9 cellular contexts compared by ENCODE assay signal in the genomic region with DNA sequence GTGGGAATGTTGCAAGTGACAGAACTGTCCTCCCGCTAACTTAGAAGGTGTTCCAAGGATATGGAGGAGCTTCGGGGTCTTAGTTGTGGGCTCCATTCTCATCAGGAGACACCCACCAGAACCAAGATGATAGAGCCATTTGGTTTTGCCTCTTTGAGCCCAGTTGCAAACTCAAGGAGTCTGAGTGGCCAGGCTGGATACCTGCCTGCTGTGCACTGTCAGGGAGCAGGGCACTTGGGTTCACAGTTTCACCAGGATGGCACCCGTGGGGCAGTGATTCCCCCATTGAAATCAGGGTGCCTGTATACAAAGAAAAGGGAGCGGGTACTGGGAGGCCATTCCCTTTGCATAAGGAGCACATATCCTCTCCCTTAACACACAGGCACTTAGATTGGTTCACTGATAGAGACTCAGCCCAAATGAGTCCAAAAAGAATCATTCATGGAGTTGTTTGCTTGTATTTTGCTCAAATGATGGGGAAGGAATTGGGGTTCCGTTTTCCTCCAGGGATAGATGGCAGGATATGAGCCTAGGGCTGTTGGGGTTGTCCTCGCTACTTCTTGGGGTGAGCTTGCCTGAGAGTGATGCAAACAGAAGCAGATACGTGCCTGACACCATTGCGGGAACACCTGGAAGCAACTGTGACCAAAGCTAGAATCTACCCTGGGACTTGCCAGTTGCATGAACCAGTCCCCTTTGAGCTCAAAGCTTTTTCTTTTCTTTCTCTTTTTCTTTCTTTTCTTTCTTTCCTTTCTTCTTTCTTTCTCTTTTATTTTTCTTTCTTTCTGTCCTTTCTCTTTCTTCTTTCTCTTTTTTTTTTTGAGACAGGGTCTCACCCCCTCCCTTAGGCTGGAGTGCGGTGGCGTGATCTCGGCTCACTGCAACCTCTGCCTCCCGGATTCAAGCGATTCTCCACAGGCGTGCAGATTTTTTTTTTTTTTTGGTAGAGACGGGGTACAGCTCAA. TPM values are rescaled to one million over a fixed set of nuclear protein-coding genes. Genes with fewer than 3 reads are reported as not detected.
DNase-seq lines count a peak whose midpoint lies in the region; ATAC-seq and TF ChIP-seq lines count a peak whose summit lies in the region.
"Had no signal": no experiment of that assay in that cellular context is flagged by ENCODE, and none has a peak within 500 bp of the region (broad histone marks: within the 10 kb centered on the region; RNA-seq: fewer than 3 reads in every experiment).

No MANE protein-coding gene starts in this region.

- POLR2A ChIA-PET in OCI-LY7 (lab: Charles Lee), result interaction anchor here (0.6 to 1.8 kb wide), 11 partner anchors 9 to 145 kb away, joined by 3 to 10 read pairs (median 4); partner anchors contain the start of gene GRK6

- intact Hi-C loops in OCI-LY7 (cut with micrococcal nuclease; ENCODE audit: unreplicated experiment), result loop anchor here (1.0 to 2.0 kb wide), 3 partner anchors 15 to 55 kb away; no protein-coding TSS in a partner anchor

- H3K79me2 ChIP-seq in OCI-LY7 (ENCODE audit: insufficient read depth, low read depth, low read length), result no peaks in the 10 kb centered on the region

- H3K4me3 ChIP-seq in OCI-LY7 (ENCODE audit: low read depth, low read length, poor library complexity, severe bottlenecking) (peak overlapping the region; percentile 72), duodenal mucosa (ENCODE audit: low read depth in 1 of 2, low read length in 2 of 2) (peak overlapping the region; percentile 50 to 75)

- BruUV-seq in OCI-LY7 (replicated peaks; lab: Mats Ljungman, UMichigan), result TSS peak; percentile 52

- H2AFZ ChIP-seq in OCI-LY7 (ENCODE audit: low read length), result no peak overlapping the region

- H3K27me3 ChIP-seq in duodenal mucosa (ENCODE audit: control insufficient read depth in 1 of 2, insufficient read depth in 2 of 2, low read length in 2 of 2), result peaks cover 0 to 8% of the 10 kb centered on the region in 2 donors

- 0 out of 2 replicates have a peak, but pooled peaks cover 9% of the 10 kb centered on the region for H4K20me1 ChIP-seq in OCI-LY7 (ENCODE audit: insufficient read depth, low read length)

- ATAC-seq in stimulated activated effector memory CD8-positive, alpha-beta T cell treated with anti-CD3 and anti-CD28 coated beads, Interleukin-12 subunit alpha, Interleukin-12 subunit beta, amount 100 ng/mL, for 72 hours, result no peak
- no peak for ATAC-seq in GM19324 (IDR thresholded peaks at IDR 0.05; ENCODE audit: low FRiP score, unreplicated experiment)

- DNase-seq in activated CD8-positive, alpha-beta memory T cell treated with anti-CD3 and anti-CD28 coated beads for 24 hours, result peak; percentile 69
- DNase-seq in activated CD8-positive, alpha-beta memory T cell treated with anti-CD3 and anti-CD28 coated beads, Interleukin-2, amount 50 U/mL, for 4 hours, result no peak
- peak; percentile 41 for DNase-seq in OCI-LY7 (ENCODE audit: low spot score)
- DNase-seq in stimulated activated effector memory CD8-positive, alpha-beta T cell treated with anti-CD3 and anti-CD28 coated beads, Interleukin-12 subunit alpha, Interleukin-12 subunit beta, amount 100 ng/mL, for 72 hours (ENCODE audit: low spot score in 2 of 2), result no peak
- no peak for DNase-seq in medulla oblongata (ENCODE audit: extremely low spot score)
- DNase-seq in activated effector memory CD4-positive, alpha-beta T cell treated with Interleukin-2 at 50 U/mL for 16 hours, result no peak

- H3K9me3 ChIP-seq in OCI-LY7 (ENCODE audit: low read length), result no peaks in the 10 kb centered on the region
- no peaks in the 10 kb centered on the region for H3K9me3 ChIP-seq in duodenal mucosa (ENCODE audit: control insufficient read depth in 1 of 2, low read length in 2 of 2)
- H3K9me3 ChIP-seq: stomach had no signal

- no peak overlapping the region for H3K27ac ChIP-seq in OCI-LY7 (ENCODE audit: low read depth, low read length, poor library complexity, severe bottlenecking)
- no peak overlapping the region for H3K27ac ChIP-seq in duodenal mucosa (ENCODE audit: low read depth, low read length)

- H3K9ac ChIP-seq in duodenal mucosa (ENCODE audit: low read depth in 1 of 2, low read length in 2 of 2), result no peak overlapping the region

- H3K4me1 Mint-ChIP-seq in stimulated activated effector memory CD8-positive, alpha-beta T cell treated with anti-CD3 and anti-CD28 coated beads, Interleukin-12 subunit alpha, Interleukin-12 subunit beta, amount 100 ng/mL, for 72 hours, result peaks cover 57% of the 10 kb centered on the region

- peak overlapping the region; percentile 75 for H3K4me2 ChIP-seq in OCI-LY7 (ENCODE audit: low read length)

- no peaks in the 10 kb centered on the region for H3K9me3 Mint-ChIP-seq in stimulated activated effector memory CD8-positive, alpha-beta T cell treated with anti-CD3 and anti-CD28 coated beads, Interleukin-12 subunit alpha, Interleukin-12 subunit beta, amount 100 ng/mL, for 72 hours

- H3K9me2 ChIP-seq in OCI-LY7 (ENCODE audit: insufficient read depth, low read length), result no peaks in the 10 kb centered on the region

- peak overlapping the region; percentile 90 for H3K27ac Mint-ChIP-seq in stimulated activated effector memory CD8-positive, alpha-beta T cell treated with anti-CD3 and anti-CD28 coated beads, Interleukin-12 subunit alpha, Interleukin-12 subunit beta, amount 100 ng/mL, for 72 hours

- H3K4me3 Mint-ChIP-seq in stimulated activated effector memory CD8-positive, alpha-beta T cell treated with anti-CD3 and anti-CD28 coated beads, Interleukin-12 subunit alpha, Interleukin-12 subunit beta, amount 100 ng/mL, for 72 hours, result peak overlapping the region; percentile 72

- CTCF ChIA-PET in OCI-LY7 (lab: Charles Lee; ENCODE audit: unreplicated experiment), result interaction anchor here (0.6 to 0.9 kb wide), 6 partner anchors 9 to 79 kb away, joined by 3 to 6 read pairs (median 3); no protein-coding TSS in a partner anchor

- no peak for TF ChIP-seq CTCF in OCI-LY7 (conservative IDR thresholded peaks at IDR 0.05; ENCODE audit: low read length)

- peaks cover 75% of the 10 kb centered on the region for H3K36me3 Mint-ChIP-seq in stimulated activated effector memory CD8-positive, alpha-beta T cell treated with anti-CD3 and anti-CD28 coated beads, Interleukin-12 subunit alpha, Interleukin-12 subunit beta, amount 100 ng/mL, for 72 hours

- H3K4me1 ChIP-seq in OCI-LY7 (ENCODE audit: insufficient read depth, low read length, poor library complexity, severe bottlenecking) (peaks cover 47% of the 10 kb centered on the region), duodenal mucosa (ENCODE audit: control insufficient read depth in 1 of 2, insufficient read depth in 2 of 2, low read length in 2 of 2) (peaks cover 17 to 22% of the 10 kb centered on the region in 2 donors)

- H3K36me3 ChIP-seq in OCI-LY7 (ENCODE audit: insufficient read depth, low read length) (peaks cover 27% of the 10 kb centered on the region), duodenal mucosa (ENCODE audit: control insufficient read depth in 1 of 2, insufficient read depth in 2 of 2, low read length in 2 of 2) (peaks cover 0 to 12% of the 10 kb centered on the region in 2 donors)

RNA-seq across cellular contexts. Expression of gene PRR7, which starts 1.3 kb away (rescaled TPM):
- 7.0 and 13.6 TPM in 2 replicates for total RNA-seq in OCI-LY7 (2014; rRNA removed; shearing (Covaris generic))
- 12.5 and 12.8 TPM in 2 replicates for total RNA-seq in OCI-LY7 (2022)

RNA-seq across cellular contexts. Expression of gene GRK6, which starts 18.9 kb away (rescaled TPM):
- 43.4 and 46.2 TPM in 2 replicates for total RNA-seq in OCI-LY7 (2014; rRNA removed; shearing (Covaris generic))
- total RNA-seq in OCI-LY7 (2022), result 99.4 and 102 TPM in 2 replicates

RNA-seq across cellular contexts. Expression of gene DBN1, which starts 28.1 kb away (rescaled TPM):
- total RNA-seq in OCI-LY7 (2014; rRNA removed; shearing (Covaris generic)), result 11.7 and 17.4 TPM in 2 replicates
- 21.3 and 22.0 TPM in 2 replicates for total RNA-seq in OCI-LY7 (2022)

RNA-seq across cellular contexts. Expression of gene F12, which starts 36.0 kb away (rescaled TPM):
- 1.2 TPM in 1 of 2 replicates, not detected in the other for total RNA-seq in OCI-LY7 (2014; rRNA removed; shearing (Covaris generic))
- total RNA-seq in OCI-LY7 (2022), result 3.0 and 3.8 TPM in 2 replicates

RNA-seq across cellular contexts. Expression of gene PFN3, which starts 44.9 kb away (rescaled TPM):
- not detected in 2 replicates for total RNA-seq in OCI-LY7 (2014; rRNA removed; shearing (Covaris generic))
- not detected in 2 replicates for total RNA-seq in OCI-LY7 (2022)
- total RNA-seq: stomach had no signal

Comparison
In these comparisons a context has a peak if more than half of its experiments do, and no peak if none do; other contexts are left out.
1. DNase-seq: peak in activated CD8-positive, alpha-beta memory T cell treated with anti-CD3 and anti-CD28 coated beads for 24 hours (single experiment) and OCI-LY7 (single experiment); none in activated CD8-positive, alpha-beta memory T cell treated with anti-CD3 and anti-CD28 coated beads, Interleukin-2, amount 50 U/mL, for 4 hours (single experiment), stimulated activated effector memory CD8-positive, alpha-beta T cell treated with anti-CD3 and anti-CD28 coated beads, Interleukin-12 subunit alpha, Interleukin-12 subunit beta, amount 100 ng/mL, for 72 hours (0 of 2), medulla oblongata (single experiment) and activated effector memory CD4-positive, alpha-beta T cell treated with Interleukin-2 at 50 U/mL for 16 hours (single experiment).